Comparison of ENCODE assay signal across 8 cellular contexts in genomic region chr4:114598191-114599121, GRCh38. TPM values are rescaled to one million over a fixed set of nuclear protein-coding genes. Genes with fewer than 3 reads are reported as not detected.
A peak's percentile ranks its signal among the peaks of the same experiment; 100 is the strongest.
DNase-seq lines count a peak whose midpoint lies in the region; ATAC-seq and TF ChIP-seq lines count a peak whose summit lies in the region.

Gene UGT8, plus strand, starts transcription at chr4:114598807. Its CDS starts 24,074 bp downstream, at chr4:114622881.

- H4K20me1 ChIP-seq in BLaER1 treated with 17β-estradiol and CSF1 and Interleukin-3, amounts not matched to agents 10 nM and 100 nM, result no peaks in the 10 kb centered on the region; a peak in 1 of 22 replicates
- H4K20me1 ChIP-seq in OCI-LY7 (ENCODE audit: insufficient read depth, low read length), result peaks cover 5% of the 10 kb centered on the region; the same call in 1 of the 2 replicates

- peak within 1 kb of the TSS; percentile 70 for H2AFZ ChIP-seq in OCI-LY7 (ENCODE audit: low read length)

- no peaks in the 10 kb centered on the region for H3K9me2 ChIP-seq in OCI-LY7 (ENCODE audit: insufficient read depth, low read length)

- peak; percentile 8 for DNase-seq in GM19240 (ENCODE audit: insufficient read length, low spot score)
- DNase-seq in OCI-LY7 (ENCODE audit: low spot score), result peak; percentile 82
- peak in 54 of 58 donors; percentile 14 to 86 (median 69) for DNase-seq in anterior cingulate cortex (lab: John Stamatoyannopoulos, UW)
- DNase-seq in iPS DF 19.7 (ENCODE audit: low read depth, low spot score), result peak; percentile 48
- DNase-seq in retina, result peak; percentile 86
- DNase-seq in SIG-M5 (lab: John Stamatoyannopoulos, UW), result no peak

- H3K27ac ChIP-seq in BLaER1 treated with 17β-estradiol and CSF1 and Interleukin-3, amounts not matched to agents 10 nM and 100 nM, result peak within 1 kb of the TSS in 9 of 11 experiments; percentile 32 to 72 (median 67); a peak in 16 of 22 replicates
- H3K27ac ChIP-seq in OCI-LY7 (ENCODE audit: low read depth, low read length, poor library complexity, severe bottlenecking), result peak within 1 kb of the TSS; percentile 36

- H3K36me3 ChIP-seq in BLaER1 treated with 17β-estradiol and CSF1 and Interleukin-3, amounts not matched to agents 10 nM and 100 nM, result no peaks in the 10 kb centered on the region
- H3K36me3 ChIP-seq in OCI-LY7 (ENCODE audit: insufficient read depth, low read length), result no peaks in the 10 kb centered on the region

- POLR2A ChIA-PET in OCI-LY7 (lab: Charles Lee), result interaction anchor here (0.5 to 1.5 kb wide), 4 partner anchors 9 to 71 kb away, joined by 3 to 6 read pairs (median 3); no protein-coding TSS in a partner anchor

- ATAC-seq in HG03457 (IDR thresholded peaks at IDR 0.05; ENCODE audit: unreplicated experiment), result peak; percentile 35

- H3K4me2 ChIP-seq in BLaER1 treated with 17β-estradiol and CSF1 and Interleukin-3, amounts not matched to agents 10 nM and 100 nM, result peak within 1 kb of the TSS; percentile 74 to 98 (median 96)
- H3K4me2 ChIP-seq in OCI-LY7 (ENCODE audit: low read length), result peak within 1 kb of the TSS; percentile 84

- intact Hi-C loops in OCI-LY7 (cut with micrococcal nuclease; ENCODE audit: unreplicated experiment), result loop anchor here (1.0 kb wide), 1 partner anchor 61 kb away; no protein-coding TSS in a partner anchor

- peak within 1 kb of the TSS; percentile 35 to 84 (median 77); a peak in 21 of 22 replicates for H3K9ac ChIP-seq in BLaER1 treated with 17β-estradiol and CSF1 and Interleukin-3, amounts not matched to agents 10 nM and 100 nM

- H3K4me3 ChIP-seq in BLaER1 treated with 17β-estradiol and CSF1 and Interleukin-3, amounts not matched to agents 10 nM and 100 nM, result peak within 1 kb of the TSS; percentile 69 to 84 (median 79)
- H3K4me3 ChIP-seq in OCI-LY7 (ENCODE audit: low read depth, low read length, poor library complexity, severe bottlenecking), result peak within 1 kb of the TSS; percentile 93

- CTCF ChIA-PET in OCI-LY7 (lab: Charles Lee; ENCODE audit: unreplicated experiment), result interaction anchor here (1.6 kb wide), 1 partner anchor 60 kb away, joined by 3 read pairs; no protein-coding TSS in a partner anchor

- BruUV-seq in OCI-LY7 (replicated peaks; lab: Mats Ljungman, UMichigan), result no TSS peak

- TF ChIP-seq CTCF in OCI-LY7 (conservative IDR thresholded peaks at IDR 0.05; ENCODE audit: low read length), result no peak

- peaks cover 9 to 19% (median 15%) of the 10 kb centered on the region in 11 experiments for H3K9me3 ChIP-seq in BLaER1 treated with 17β-estradiol and CSF1 and Interleukin-3, amounts not matched to agents 10 nM and 100 nM (replicated peaks in 1 of 11)
- H3K9me3 ChIP-seq in OCI-LY7 (ENCODE audit: low read length), result no peaks in the 10 kb centered on the region

- peaks cover 41% of the 10 kb centered on the region for H3K79me2 ChIP-seq in OCI-LY7 (ENCODE audit: insufficient read depth, low read depth, low read length)

- H3K27me3 ChIP-seq in BLaER1 treated with 17β-estradiol and CSF1 and Interleukin-3, amounts not matched to agents 10 nM and 100 nM, result peaks cover 13 to 35% (median 19%) of the 10 kb centered on the region in 11 experiments; a peak in 15 of 22 replicates

- H3K4me1 ChIP-seq in BLaER1 treated with 17β-estradiol and CSF1 and Interleukin-3, amounts not matched to agents 10 nM and 100 nM, result peaks cover 9 to 47% (median 39%) of the 10 kb centered on the region in 10 experiments
- H3K4me1 ChIP-seq in OCI-LY7 (ENCODE audit: insufficient read depth, low read length, poor library complexity, severe bottlenecking), result peaks cover 33% of the 10 kb centered on the region

RNA-seq across cellular contexts. Expression of gene UGT8, which starts in this region (rescaled TPM):
- 17.5 and 19.0 TPM in 2 replicates for total RNA-seq in OCI-LY7 (2014; rRNA removed; shearing (Covaris generic))
- 18.5 and 20.7 TPM in 2 replicates for total RNA-seq in OCI-LY7 (2022)
